ENCODE assay signal across 12 cellular contexts in the genomic region with DNA sequence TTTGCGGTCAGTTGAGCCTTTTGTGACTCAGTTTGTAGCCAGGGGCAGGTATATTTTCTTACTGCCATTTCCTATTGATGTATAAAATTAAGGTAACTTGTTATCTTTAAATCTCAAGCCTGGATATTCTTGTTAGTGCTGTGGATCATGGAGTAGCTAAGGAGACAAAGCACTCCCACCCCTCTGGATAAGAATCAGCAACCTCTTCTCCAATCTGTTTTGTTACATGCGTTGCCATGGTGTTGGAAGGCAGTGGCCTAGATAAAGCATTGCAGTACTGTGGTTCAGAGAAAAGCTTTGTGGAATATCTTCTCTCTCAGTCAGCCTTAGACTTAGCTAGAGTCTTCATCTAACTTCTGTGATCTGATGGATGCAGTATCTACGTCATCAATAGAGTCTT.
DNase-seq lines count a peak whose midpoint lies in the region; ATAC-seq and TF ChIP-seq lines count a peak whose summit lies in the region.
"Had no signal": no experiment of that assay in that cellular context is flagged by ENCODE, and none has a peak within 500 bp of the region (broad histone marks: within the 10 kb centered on the region; RNA-seq: fewer than 3 reads in every experiment).

No MANE protein-coding gene starts in this region.

- intact Hi-C loops in gastrocnemius medialis (cut with DNase I; ENCODE audit: low total_unique reads) = no loop called here

- H3K4me1 ChIP-seq in thoracic aorta (ENCODE audit: control insufficient read depth in 1 of 2, low read depth in 2 of 2) (peaks cover 13 to 25% of the 10 kb centered on the region in 2 donors), gastrocnemius medialis (no peaks in the 10 kb centered on the region)
- H3K4me1 ChIP-seq: upper lobe of right lung had no signal

- in situ Hi-C loops in gastrocnemius medialis (cut with MboI; ENCODE audit: low sequenced_read_pairs in 4 of 4) = no loop called here

- peak; percentile 83 for ATAC-seq in WTC11
- peak; percentile 21 for ATAC-seq in thoracic aorta (ENCODE audit: insufficient number of reproducible peaks, low FRiP score, low read depth)
- no peak for ATAC-seq in gastrocnemius medialis
- ATAC-seq: left ventricle myocardium superior, Right ventricle myocardium inferior, upper lobe of right lung had no signal

- H3K9me3 ChIP-seq in thoracic aorta (no peaks in the 10 kb centered on the region), gastrocnemius medialis (no peaks in the 10 kb centered on the region)
- H3K9me3 ChIP-seq: upper lobe of right lung had no signal

- H3K4me1 Mint-ChIP-seq in WTC11 = peaks cover 50% of the 10 kb centered on the region

- no peaks in the 10 kb centered on the region for H3K36me3 Mint-ChIP-seq in WTC11

- H3K27me3 ChIP-seq in thoracic aorta (replicated peaks; ENCODE audit: insufficient read depth) (no peaks in the 10 kb centered on the region), gastrocnemius medialis (no peaks in the 10 kb centered on the region)
- H3K27me3 ChIP-seq: upper lobe of right lung had no signal

- H3K9me3 Mint-ChIP-seq in WTC11 = no peaks in the 10 kb centered on the region

- DNase-seq in NCI-H510A treated with DMSO at 0.1 percent for 48 hours (lab: John Stamatoyannopoulos, UW) = peak; percentile 37
- no peak for DNase-seq in NCI-H510A (lab: John Stamatoyannopoulos, UW)
- no peak for DNase-seq in WTC11 (ENCODE audit: low spot score)
- DNase-seq in left kidney (ENCODE audit: low read depth, low spot score) = peak; percentile 87
- DNase-seq in thoracic aorta (ENCODE audit: low spot score) = no peak
- DNase-seq in SHP77 treated with DMSO at 0.1 percent for 48 hours (lab: John Stamatoyannopoulos, UW) = no peak
- DNase-seq in gastrocnemius medialis = no peak
- no peak for DNase-seq in activated effector memory CD4-positive, alpha-beta T cell treated with anti-CD3 and anti-CD28 coated beads, Interleukin-2, amount 50 U/mL, for 16 hours
- DNase-seq: glutamatergic neuron, left ventricle myocardium superior, upper lobe of right lung had no signal

- H3K4me3 Mint-ChIP-seq in WTC11 = no peak overlapping the region

- H3K27ac ChIP-seq in thoracic aorta (peak overlapping the region; percentile 21 to 51), gastrocnemius medialis (no peak overlapping the region)
- H3K27ac ChIP-seq: upper lobe of right lung had no signal

- TF ChIP-seq CTCF in WTC11 (IDR thresholded peaks at IDR 0.05) = no peak
- no peak for TF ChIP-seq CTCF in thoracic aorta (IDR thresholded peaks at IDR 0.05)
- TF ChIP-seq CTCF in gastrocnemius medialis (IDR thresholded peaks at IDR 0.05 in 4 of 5, conservative IDR thresholded peaks at IDR 0.05 in 1 of 5) = no peak

- no peaks in the 10 kb centered on the region for H3K27me3 Mint-ChIP-seq in WTC11 (ENCODE audit: low read depth)

- H3K27ac Mint-ChIP-seq in WTC11 = peak overlapping the region; percentile 93

- H3K4me3 ChIP-seq in thoracic aorta = no peak overlapping the region
- no peak overlapping the region for H3K4me3 ChIP-seq in gastrocnemius medialis
- H3K4me3 ChIP-seq: upper lobe of right lung had no signal

- CTCF ChIA-PET in WTC11 (lab: Charles Lee) = interaction anchor here (0.6 to 1.8 kb wide), 2 partner anchors 113 to 184 kb away, joined by 4 to 6 read pairs; no protein-coding TSS in a partner anchor

- POLR2A ChIA-PET in WTC11 (lab: Charles Lee) = no interaction called here

- H3K36me3 ChIP-seq in thoracic aorta (no peaks in the 10 kb centered on the region), gastrocnemius medialis (no peaks in the 10 kb centered on the region)
- H3K36me3 ChIP-seq: upper lobe of right lung had no signal

- TF ChIP-seq POLR2A in gastrocnemius medialis (IDR thresholded peaks at IDR 0.05) = no peak

TF ChIP-seq in WTC11, 78 proteins besides CTCF, POLR2A, EP300 and RAD21:
- TF ChIP-seq GRHL2 (CRISPR knock-in tag; IDR thresholded peaks at IDR 0.05; ENCODE audit: insufficient replicate concordance, severe bottlenecking) (no peak), SMAD3 (CRISPR knock-in tag; IDR thresholded peaks at IDR 0.05; ENCODE audit: borderline replicate concordance) (no peak), NR3C1 (CRISPR knock-in tag; conservative IDR thresholded peaks at IDR 0.05; ENCODE audit: low read depth) (no peak), ZNF423 (CRISPR knock-in tag; IDR thresholded peaks at IDR 0.05) (no peak), MXD4 (CRISPR knock-in tag; IDR thresholded peaks at IDR 0.05; ENCODE audit: borderline replicate concordance) (no peak), ESRRA (CRISPR knock-in tag; IDR thresholded peaks at IDR 0.05; ENCODE audit: borderline replicate concordance) (no peak), NR2C2 (CRISPR knock-in tag; IDR thresholded peaks at IDR 0.05) (no peak), GTF2I (CRISPR knock-in tag; conservative IDR thresholded peaks at IDR 0.05) (no peak), SOX15 (CRISPR knock-in tag; IDR thresholded peaks at IDR 0.05) (no peak), ELF4 (CRISPR knock-in tag; IDR thresholded peaks at IDR 0.05; ENCODE audit: low read depth) (no peak), ZSCAN18 (CRISPR knock-in tag; IDR thresholded peaks at IDR 0.05) (no peak), FOXK1 (CRISPR knock-in tag; IDR thresholded peaks at IDR 0.05) (no peak)
- TF ChIP-seq, protein P1, sequence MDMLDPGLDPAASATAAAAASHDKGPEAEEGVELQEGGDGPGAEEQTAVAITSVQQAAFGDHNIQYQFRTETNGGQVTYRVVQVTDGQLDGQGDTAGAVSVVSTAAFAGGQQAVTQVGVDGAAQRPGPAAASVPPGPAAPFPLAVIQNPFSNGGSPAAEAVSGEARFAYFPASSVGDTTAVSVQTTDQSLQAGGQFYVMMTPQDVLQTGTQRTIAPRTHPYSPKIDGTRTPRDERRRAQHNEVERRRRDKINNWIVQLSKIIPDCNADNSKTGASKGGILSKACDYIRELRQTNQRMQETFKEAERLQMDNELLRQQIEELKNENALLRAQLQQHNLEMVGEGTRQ (CRISPR knock-in tag; IDR thresholded peaks at IDR 0.05) = no peak
- TF ChIP-seq, protein P2, sequence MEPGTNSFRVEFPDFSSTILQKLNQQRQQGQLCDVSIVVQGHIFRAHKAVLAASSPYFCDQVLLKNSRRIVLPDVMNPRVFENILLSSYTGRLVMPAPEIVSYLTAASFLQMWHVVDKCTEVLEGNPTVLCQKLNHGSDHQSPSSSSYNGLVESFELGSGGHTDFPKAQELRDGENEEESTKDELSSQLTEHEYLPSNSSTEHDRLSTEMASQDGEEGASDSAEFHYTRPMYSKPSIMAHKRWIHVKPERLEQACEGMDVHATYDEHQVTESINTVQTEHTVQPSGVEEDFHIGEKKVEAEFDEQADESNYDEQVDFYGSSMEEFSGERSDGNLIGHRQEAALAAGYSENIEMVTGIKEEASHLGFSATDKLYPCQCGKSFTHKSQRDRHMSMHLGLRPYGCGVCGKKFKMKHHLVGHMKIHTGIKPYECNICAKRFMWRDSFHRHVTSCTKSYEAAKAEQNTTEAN (CRISPR knock-in tag; IDR thresholded peaks at IDR 0.05) = no peak

Comparison
In these comparisons a context has a peak if more than half of its experiments do, and no peak if none do; other contexts are left out.
1. DNase-seq: peak in NCI-H510A treated with DMSO at 0.1 percent for 48 hours (single experiment) and left kidney (single experiment); none in NCI-H510A (single experiment), WTC11 (single experiment), thoracic aorta (single experiment), SHP77 treated with DMSO at 0.1 percent for 48 hours (single experiment), gastrocnemius medialis (0 of 2) and activated effector memory CD4-positive, alpha-beta T cell treated with anti-CD3 and anti-CD28 coated beads, Interleukin-2, amount 50 U/mL, for 16 hours (single experiment).
2. ATAC-seq: peak in WTC11 (single experiment) and thoracic aorta (single experiment); none in gastrocnemius medialis (0 of 2).
3. H3K27ac ChIP-seq: peak in thoracic aorta (2 of 2); none in gastrocnemius medialis (0 of 4).